In genomic region chr15:85831415-85832113, GRCh38 we compare ENCODE assay signal across 8 cellular contexts. TPM values are rescaled to one million over a fixed set of nuclear protein-coding genes. Genes with fewer than 3 reads are reported as not detected.
DNase-seq lines count a peak whose midpoint lies in the region; ATAC-seq and TF ChIP-seq lines count a peak whose summit lies in the region.

No MANE protein-coding gene starts in this region.

- TF ChIP-seq CTCF in Calu3 (IDR thresholded peaks at IDR 0.05; ENCODE audit: unreplicated experiment) (peak; percentile 69), lung (IDR thresholded peaks at IDR 0.05; ENCODE audit: control extremely low read depth, extremely low read depth) (peak; percentile 36)

- DNase-seq in Calu3 (peak; percentile 68), T-helper 17 cell (no peak), ecto neural progenitor cell (ENCODE audit: low spot score) (peak; percentile 74), lung (ENCODE audit: low spot score) (peak; percentile 41), substantia nigra (lab: John Stamatoyannopoulos, UW) (peak in 35 of 49 donors; percentile 1 to 65 (median 38))
- DNase-seq in Jurkat, Clone E6-1 (ENCODE audit: low read depth, low spot score) = peak; percentile 6

- no peaks in the 10 kb centered on the region for H3K9me3 Mint-ChIP-seq in Calu3 (ENCODE audit: low read depth, unreplicated experiment)

- H3K36me3 Mint-ChIP-seq in Calu3 (ENCODE audit: insufficient read depth, unreplicated experiment) = no peaks in the 10 kb centered on the region
- H3K36me3 Mint-ChIP-seq in T-helper 17 cell (ENCODE audit: low read depth) = peaks cover 2% of the 10 kb centered on the region

- no TSS peak for BruUV-seq in Calu3 (replicated peaks; lab: Mats Ljungman, UMichigan)

- no peaks in the 10 kb centered on the region for H3K36me3 ChIP-seq in lung (ENCODE audit: control insufficient read depth in 2 of 2, insufficient read depth in 2 of 2, low read length in 2 of 2)

- H3K9me3 ChIP-seq in T-helper 17 cell (ENCODE audit: control insufficient read depth, low read length, poor library complexity, severe bottlenecking) (no peaks in the 10 kb centered on the region), lung (ENCODE audit: control insufficient read depth in 2 of 2, insufficient read depth in 1 of 2, low read length in 1 of 2) (no peaks in the 10 kb centered on the region)

- peak; percentile 40 for ATAC-seq in T-helper 17 cell
- ATAC-seq in lung (ENCODE audit: insufficient read depth, low FRiP score) = peak; percentile 67
- ATAC-seq in GM19324 (IDR thresholded peaks at IDR 0.05; ENCODE audit: low FRiP score, unreplicated experiment) = no peak
- ATAC-seq in HG03108 (IDR thresholded peaks at IDR 0.05; ENCODE audit: unreplicated experiment) = no peak

- CTCF ChIA-PET in Calu3 (lab: Charles Lee) = interaction anchor here (1.1 to 1.4 kb wide), 2 partner anchors 9 to 31 kb away, joined by 4 to 5 read pairs; no protein-coding TSS in a partner anchor

- no peak overlapping the region for H3K4me3 ChIP-seq in Jurkat, Clone E6-1 (ENCODE audit: low read length)
- no peak overlapping the region for H3K4me3 ChIP-seq in lung

- no peaks in the 10 kb centered on the region for H3K4me1 Mint-ChIP-seq in Calu3 (ENCODE audit: low read depth, unreplicated experiment)
- peaks cover 6% of the 10 kb centered on the region for H3K4me1 Mint-ChIP-seq in T-helper 17 cell

- H3K4me1 ChIP-seq in lung (ENCODE audit: control insufficient read depth in 2 of 2, insufficient read depth in 2 of 2, low read length in 2 of 2) = no peaks in the 10 kb centered on the region

- intact Hi-C loops in Calu3 (cut with micrococcal nuclease; ENCODE audit: unreplicated experiment) = loop anchor here (1.0 to 10.0 kb wide), 3 partner anchors 31 to 347 kb away; no protein-coding TSS in a partner anchor

- 68 to 69% methylated on average over 15 of the region's 15 CpGs for WGBS in lung, 2 donors

- H3K4me3 Mint-ChIP-seq in Calu3 (ENCODE audit: low read depth, unreplicated experiment) (no peak overlapping the region), T-helper 17 cell (no peak overlapping the region)

- no peaks in the 10 kb centered on the region for H3K27me3 ChIP-seq in lung (ENCODE audit: control insufficient read depth, insufficient read depth)

- H3K27ac Mint-ChIP-seq in Calu3 (ENCODE audit: unreplicated experiment) (no peak overlapping the region), T-helper 17 cell (no peak overlapping the region)

- H3K27me3 Mint-ChIP-seq in Calu3 (ENCODE audit: unreplicated experiment) (no peaks in the 10 kb centered on the region), T-helper 17 cell (peaks cover 18% of the 10 kb centered on the region)

- H3K27ac ChIP-seq in lung (ENCODE audit: low read depth in 1 of 2, low read length in 1 of 2) (no peak overlapping the region), substantia nigra (ENCODE audit: low read depth, low read length, poor library complexity, severe bottlenecking) (no peak overlapping the region)

RNA-seq across cellular contexts. Expression of gene KLHL25, which starts 36.8 kb away (rescaled TPM):
- total RNA-seq in Calu3 (2022) (14.1 and 16.0 TPM in 2 replicates), T-helper 17 cell (10 to 100 TPM in 1 of 2 donors, 1 to 10 TPM in 1; 9.8 to 12.3 TPM), lung (1 to 10 TPM; 8.1 to 9.2 TPM)
- 6.0 TPM for polyA plus RNA-seq in Jurkat, Clone E6-1 (2012; ENCODE audit: insufficient read depth, insufficient read length)
- 1 to 10 TPM; 3.0 to 6.1 TPM for polyA plus RNA-seq in lung

Comparison
In these comparisons a context has a peak if more than half of its experiments do, and no peak if none do; other contexts are left out.
1. DNase-seq: peak in Calu3 (single experiment), Jurkat, Clone E6-1 (single experiment), ecto neural progenitor cell (single experiment), lung (single experiment) and substantia nigra (35 of 49); none in T-helper 17 cell (0 of 3).
2. ATAC-seq: peak in T-helper 17 cell (single experiment) and lung (single experiment); none in GM19324 (single experiment) and HG03108 (single experiment).